10 cellular contexts compared by ENCODE assay signal in genomic region chr6:134662077-134662476, GRCh38.
"Had no signal": no experiment of that assay in that cellular context is flagged by ENCODE, and none has a peak within 500 bp of the region (broad histone marks: within the 10 kb centered on the region; RNA-seq: fewer than 3 reads in every experiment).

No MANE protein-coding gene starts in this region.

- H3K9ac ChIP-seq: GM23248, KMS-11 had no signal

- H3K4me3 Mint-ChIP-seq: IgD-negative memory B cell had no signal

- DNase-seq: GM23248, GOT3, H7, KBM-7 had no signal

- H3K4me2 ChIP-seq: KMS-11 had no signal

- H3K36me3 Mint-ChIP-seq: IgD-negative memory B cell had no signal

- H3K27ac Mint-ChIP-seq: IgD-negative memory B cell had no signal

- H3K27me3 Mint-ChIP-seq: IgD-negative memory B cell had no signal

- ATAC-seq: HCT116, HepG2 had no signal

- H3K4me3 ChIP-seq: GM23248, HAP-1 had no signal

- H3K27ac ChIP-seq: GM23248, HL-60, KMS-11 had no signal

- H3K9me3 ChIP-seq: HAP-1 had no signal

- H3K4me1 Mint-ChIP-seq: IgD-negative memory B cell had no signal

- H3K36me3 ChIP-seq: HAP-1 had no signal

- H3K9me3 Mint-ChIP-seq: IgD-negative memory B cell had no signal
